Comparison of ENCODE assay signal across 8 cellular contexts in genomic region chr1:25616932-25617625, GRCh38. TPM values are rescaled to one million over a fixed set of nuclear protein-coding genes. Genes with fewer than 3 reads are reported as not detected.
A peak's percentile ranks its signal among the peaks of the same experiment; 100 is the strongest.
DNase-seq lines count a peak whose midpoint lies in the region; ATAC-seq and TF ChIP-seq lines count a peak whose summit lies in the region.

No MANE protein-coding gene starts in this region.

- H2AFZ ChIP-seq in trophoblast cell (ENCODE audit: insufficient read depth, low read length, poor library complexity): peak overlapping the region; percentile 50

- H3K4me1 ChIP-seq in esophagus squamous epithelium (peaks cover 16 to 64% (median 37%) of the 10 kb centered on the region in 3 donors), trophoblast cell (ENCODE audit: control insufficient read depth in 1 of 2, insufficient read depth in 2 of 2, low read length in 2 of 2) (peaks cover 12 to 13% of the 10 kb centered on the region in 2 experiments)

- H3K9me3 Mint-ChIP-seq in WTC11: no peaks in the 10 kb centered on the region

- intact Hi-C loops in esophagus squamous epithelium (cut with DNase I): loop anchor here (5.0 kb wide), 1 partner anchor 130 kb away; no protein-coding TSS in a partner anchor

- H3K79me2 ChIP-seq in trophoblast cell (ENCODE audit: control insufficient read depth, insufficient read depth, low read length, poor library complexity): no peaks in the 10 kb centered on the region

- H3K18ac ChIP-seq in trophoblast cell (ENCODE audit: low read length): no peak overlapping the region

- H2BK12ac ChIP-seq in trophoblast cell (ENCODE audit: low read length): no peak overlapping the region

- no peaks in the 10 kb centered on the region for H3K36me3 Mint-ChIP-seq in WTC11

- H3K14ac ChIP-seq in trophoblast cell (ENCODE audit: low read length): no peak overlapping the region

- H3K27me3 ChIP-seq in esophagus squamous epithelium: peaks cover 0 to 21% (median 0%) of the 10 kb centered on the region in 4 donors
- peaks cover 21% of the 10 kb centered on the region for H3K27me3 ChIP-seq in trophoblast cell (ENCODE audit: insufficient read depth, low read length)

- TF ChIP-seq CTCF in AG04449 (IDR thresholded peaks at IDR 0.05; ENCODE audit: insufficient read depth, low read length, missing control alignments) (no peak), WTC11 (IDR thresholded peaks at IDR 0.05) (no peak), esophagus squamous epithelium (IDR thresholded peaks at IDR 0.05) (no peak)

- no peak overlapping the region for H2BK5ac ChIP-seq in trophoblast cell (ENCODE audit: low read depth, low read length, poor library complexity)

- H3K4me1 Mint-ChIP-seq in WTC11: peaks cover 28% of the 10 kb centered on the region

- H3K27ac Mint-ChIP-seq in WTC11: no peak overlapping the region

- POLR2A ChIA-PET in AG04449 (lab: Yijun Ruan, JAX) (no interaction called here), WTC11 (lab: Charles Lee) (interaction anchor here (0.6 kb wide), 1 partner anchor 203 kb away, joined by 3 read pairs; the partner anchor contains the start of gene MTFR1L)

- H3K9me3 ChIP-seq in esophagus squamous epithelium (no peaks in the 10 kb centered on the region), trophoblast cell (ENCODE audit: insufficient read depth, low read depth, low read length) (peaks cover 3% of the 10 kb centered on the region)

- H4K91ac ChIP-seq in trophoblast cell (ENCODE audit: low read depth, low read length): no peak overlapping the region

- H3K27me3 Mint-ChIP-seq in WTC11 (ENCODE audit: low read depth): peaks cover 43% of the 10 kb centered on the region

- peak overlapping the region; percentile 98 for H3K4me2 ChIP-seq in trophoblast cell (ENCODE audit: low read length)

- DNase-seq in AG04449 (ENCODE audit: low read depth, low spot score) (no peak), WTC11 (ENCODE audit: low spot score) (peak; percentile 29), esophagus squamous epithelium (lab: John Stamatoyannopoulos, UW) (no peak), trophoblast cell (peak; percentile 16 to 55), DMS114 treated with DMSO at 0.1 percent for 48 hours (lab: John Stamatoyannopoulos, UW; ENCODE audit: unreplicated experiment) (no peak), NCI-H2081 treated with DMSO at 0.1 percent for 48 hours (lab: John Stamatoyannopoulos, UW) (no peak), NCI-H345 (lab: John Stamatoyannopoulos, UW) (no peak)

- WGBS in esophagus squamous epithelium, 2 donors: no CpG with 5 or more reads among the region's 102 CpGs
- WGBS in trophoblast cell (ENCODE audit: extremely low coverage, insufficient coverage, insufficient read length): no CpG with 5 or more reads among the region's 102 CpGs

- no peak overlapping the region for H4K8ac ChIP-seq in trophoblast cell (ENCODE audit: low read depth, low read length)

- H2BK120ac ChIP-seq in trophoblast cell (ENCODE audit: insufficient read depth, low read length, poor library complexity): no peak overlapping the region

- peak overlapping the region; percentile 63 to 84 (median 72) for H3K27ac ChIP-seq in esophagus squamous epithelium
- no peak overlapping the region for H3K27ac ChIP-seq in trophoblast cell (ENCODE audit: low read depth, low read length)

- TF ChIP-seq POLR2A in esophagus squamous epithelium (IDR thresholded peaks at IDR 0.05): no peak

- no peaks in the 10 kb centered on the region for H3K79me1 ChIP-seq in trophoblast cell (ENCODE audit: low read length)

- no peaks in the 10 kb centered on the region for H3K36me3 ChIP-seq in esophagus squamous epithelium
- H3K36me3 ChIP-seq in trophoblast cell (ENCODE audit: control insufficient read depth in 1 of 2, insufficient read depth in 2 of 2, low read length in 2 of 2): no peaks in the 10 kb centered on the region

- H4K12ac ChIP-seq in trophoblast cell (ENCODE audit: low read depth, low read length): no peak overlapping the region

- H3K4ac ChIP-seq in trophoblast cell (ENCODE audit: low read depth, low read length): no peak overlapping the region

- peak overlapping the region; percentile 57 for H3K4me3 ChIP-seq in AG04449 (ENCODE audit: low read depth, low read length)
- H3K4me3 ChIP-seq in esophagus squamous epithelium: peak overlapping the region; percentile 69 to 93 (median 86)
- H3K4me3 ChIP-seq in trophoblast cell (ENCODE audit: low read depth, low read length): peak overlapping the region; percentile 64

- peak; percentile 2 for ATAC-seq in GM19397 (IDR thresholded peaks at IDR 0.05; ENCODE audit: unreplicated experiment)
- no peak for ATAC-seq in WTC11

- H3K9ac ChIP-seq in trophoblast cell (ENCODE audit: low read length): no peak overlapping the region

- CTCF ChIA-PET in AG04449 (lab: Yijun Ruan, JAX) (interaction anchor here (1.2 to 10.5 kb wide), 2 partner anchors 108 to 186 kb away, joined by 3 to 468 read pairs; partner anchors contain the start of gene SELENON), WTC11 (lab: Charles Lee) (interaction anchor here (1.0 to 4.5 kb wide), 6 partner anchors 9 to 193 kb away, joined by 3 to 43 read pairs (median 20); partner anchors contain the start of gene SELENON)

- H2AK5ac ChIP-seq in trophoblast cell (ENCODE audit: low read length): no peak overlapping the region

- peak overlapping the region; percentile 35; the same call in 1 of the 2 replicates for H3K4me3 Mint-ChIP-seq in WTC11

- H3K23ac ChIP-seq in trophoblast cell (ENCODE audit: low read length): no peak overlapping the region

TF ChIP-seq in WTC11, 78 proteins besides CTCF, POLR2A, EP300 and RAD21 (continues in another document):
- no peak for TF ChIP-seq AFF4 (CRISPR knock-in tag; IDR thresholded peaks at IDR 0.05; ENCODE audit: borderline replicate concordance)
- TF ChIP-seq GTF2I (CRISPR knock-in tag; conservative IDR thresholded peaks at IDR 0.05): no peak
- TF ChIP-seq E2F4 (CRISPR knock-in tag; IDR thresholded peaks at IDR 0.05; ENCODE audit: borderline replicate concordance, low read depth): no peak

RNA-seq across cellular contexts. Expression of gene MAN1C1, which starts 0.5 kb away (rescaled TPM):
- 10.4 to 16.8 TPM (median 12.2 TPM) in 3 replicates for total RNA-seq in WTC11 (2021)
- total RNA-seq in esophagus squamous epithelium: 1 to 10 TPM in 3 of 4 donors, under 1 TPM in 1; 0.91 to 7.4 (median 3.8) TPM
- polyA plus RNA-seq in trophoblast cell (2013): 3.4 and 3.6 TPM in 2 replicates

Comparison
In these comparisons a context has a peak if more than half of its experiments do, and no peak if none do; other contexts are left out.
1. DNase-seq: peak in WTC11 (single experiment) and trophoblast cell (2 of 2); none in AG04449 (single experiment), esophagus squamous epithelium (single experiment), DMS114 treated with DMSO at 0.1 percent for 48 hours (single experiment), NCI-H2081 treated with DMSO at 0.1 percent for 48 hours (single experiment) and NCI-H345 (single experiment).
2. Peak in every context shown above with its lines, with median percentiles within 50 percentile points of each other: H3K4me3 ChIP-seq.